26 cellular contexts compared by ENCODE assay signal in genomic region chr7:10798044-10798443, GRCh38.
"Had no signal": no experiment of that assay in that cellular context is flagged by ENCODE, and none has a peak within 500 bp of the region (broad histone marks: within the 10 kb centered on the region; RNA-seq: fewer than 3 reads in every experiment).

No MANE protein-coding gene starts in this region.

- H3K36me3 Mint-ChIP-seq: naive B cell; neural progenitor cell; stimulated activated naive B cell treated with anti-CD40 and anti-IgM and Interleukin-4, amounts not matched to agents 10 μg/mL and 1 μg/mL and 100 μg/mL, for 72 hours had no signal

- H3K27ac Mint-ChIP-seq: effector memory CD8-positive, alpha-beta T cell; naive B cell; nephron; neural progenitor cell; stimulated activated naive B cell treated with anti-CD40 and anti-IgM and Interleukin-4, amounts not matched to agents 10 μg/mL and 1 μg/mL and 100 μg/mL, for 72 hours; stimulated activated naive CD8-positive, alpha-beta T cell treated with anti-CD3 and anti-CD28 coated beads, Interleukin-15, Interleukin-2, amounts not matched to agents 100 ng/mL and 50 ng/mL, for 24 hours had no signal

- H3K4me1 ChIP-seq: esophagus squamous epithelium, heart right ventricle, left lung, neural progenitor cell, prostate gland, right atrium auricular region, spleen, suprapubic skin, transverse colon, upper lobe of right lung, uterus had no signal

- H3K27ac ChIP-seq: esophagus squamous epithelium, heart right ventricle, left lung, neural progenitor cell, prostate gland, right atrium auricular region, spleen, suprapubic skin, transverse colon, upper lobe of right lung, uterus had no signal

- H3K9me3 Mint-ChIP-seq: nephron; neural progenitor cell; stimulated activated naive CD8-positive, alpha-beta T cell treated with anti-CD3 and anti-CD28 coated beads, Interleukin-15, Interleukin-2, amounts not matched to agents 100 ng/mL and 50 ng/mL, for 24 hours had no signal

- ATAC-seq: effector memory CD8-positive, alpha-beta T cell; heart right ventricle; left cardiac atrium; left lung; sciatic nerve; stimulated activated naive B cell treated with anti-CD40 and anti-IgM and Interleukin-4, amounts not matched to agents 10 μg/mL and 1 μg/mL and 100 μg/mL, for 72 hours; upper lobe of right lung had no signal

- H3K4me3 ChIP-seq: esophagus squamous epithelium, heart right ventricle, left lung, neural progenitor cell, prostate gland, right atrium auricular region, spleen, suprapubic skin, transverse colon, upper lobe of right lung, uterus had no signal

- H3K9me3 ChIP-seq: esophagus squamous epithelium, left lung, prostate gland, right atrium auricular region, spleen, suprapubic skin, transverse colon, upper lobe of right lung, uterus had no signal

- H3K4me2 ChIP-seq: neural progenitor cell had no signal

- DNase-seq: cortex of kidney; effector memory CD8-positive, alpha-beta T cell; erythroblast; esophagus squamous epithelium; foreskin melanocyte; glutamatergic neuron; heart right ventricle; hippocampal formation; left cardiac atrium; left lung; naive B cell; spleen; stimulated activated CD4-positive, alpha-beta T cell treated with anti-CD3 and anti-CD28 coated beads, Interleukin-4, amount 100 ng/mL, for 4 hours; stimulated activated naive B cell treated with anti-CD40 and anti-IgM and Interleukin-4, amounts not matched to agents 10 μg/mL and 1 μg/mL and 100 μg/mL, for 72 hours; transverse colon; upper lobe of right lung; uterus had no signal

- FAIRE-seq: endometrium, islet of Langerhans had no signal

- H3K4me1 Mint-ChIP-seq: naive B cell; nephron; neural progenitor cell; stimulated activated naive B cell treated with anti-CD40 and anti-IgM and Interleukin-4, amounts not matched to agents 10 μg/mL and 1 μg/mL and 100 μg/mL, for 72 hours had no signal

- H2AFZ ChIP-seq: neural progenitor cell had no signal

- H3K27me3 Mint-ChIP-seq: effector memory CD8-positive, alpha-beta T cell; stimulated activated naive CD8-positive, alpha-beta T cell treated with anti-CD3 and anti-CD28 coated beads, Interleukin-15, Interleukin-2, amounts not matched to agents 100 ng/mL and 50 ng/mL, for 24 hours had no signal

- H3K9ac ChIP-seq: neural progenitor cell had no signal

- H3K4me3 Mint-ChIP-seq: effector memory CD8-positive, alpha-beta T cell; naive B cell; nephron; neural progenitor cell; stimulated activated naive B cell treated with anti-CD40 and anti-IgM and Interleukin-4, amounts not matched to agents 10 μg/mL and 1 μg/mL and 100 μg/mL, for 72 hours; stimulated activated naive CD8-positive, alpha-beta T cell treated with anti-CD3 and anti-CD28 coated beads, Interleukin-15, Interleukin-2, amounts not matched to agents 100 ng/mL and 50 ng/mL, for 24 hours had no signal

- H3K36me3 ChIP-seq: esophagus squamous epithelium, heart right ventricle, left lung, neural progenitor cell, prostate gland, right atrium auricular region, spleen, suprapubic skin, transverse colon, upper lobe of right lung, uterus had no signal

- H3K27me3 ChIP-seq: esophagus squamous epithelium, heart right ventricle, left lung, neural progenitor cell, right atrium auricular region, spleen, suprapubic skin, transverse colon, upper lobe of right lung, uterus had no signal
